Comparison of ENCODE assay signal across 17 cellular contexts in the genomic region with DNA sequence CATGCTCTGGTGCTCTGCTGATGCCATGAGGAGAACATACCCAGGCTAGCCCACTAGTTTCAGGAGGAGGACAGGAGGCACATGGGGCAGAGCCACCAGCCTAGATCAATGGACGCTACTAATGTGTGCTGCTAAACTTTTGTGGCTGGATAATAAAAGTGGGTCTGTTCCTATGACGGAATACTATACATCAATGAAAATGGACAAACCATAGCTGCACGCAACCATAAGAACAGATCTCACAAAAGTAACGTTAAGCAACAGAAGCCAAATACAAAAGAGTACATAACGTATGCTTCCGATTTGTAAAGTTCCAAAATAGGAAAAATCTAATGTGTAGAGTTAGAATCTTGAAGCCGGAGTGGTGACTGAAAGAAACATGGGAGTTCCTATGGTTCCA. TPM values are rescaled to one million over a fixed set of nuclear protein-coding genes. Genes with fewer than 3 reads are reported as not detected.
DNase-seq lines count a peak whose midpoint lies in the region; ATAC-seq, FAIRE-seq and TF ChIP-seq lines count a peak whose summit lies in the region.
"Had no signal": no experiment of that assay in that cellular context is flagged by ENCODE, and none has a peak within 500 bp of the region (broad histone marks: within the 10 kb centered on the region; RNA-seq: fewer than 3 reads in every experiment).

No MANE protein-coding gene starts in this region.

- intact Hi-C loops in natural killer cell (cut with micrococcal nuclease): no loop called here
- intact Hi-C loops in K562 (cut with micrococcal nuclease): no loop called here

- no peak for FAIRE-seq in K562 (lab: Jason Lieb, UNC)
- FAIRE-seq: H1 had no signal

- CTCF ChIA-PET in K562 (lab: Yijun Ruan, JAX; ENCODE audit: low intra/inter-chr PET ratio): no interaction called here

- no peak for TF ChIP-seq RAD21 in K562 (CRISPR knock-in tag; conservative IDR thresholded peaks at IDR 0.05 in 1 of 2, IDR thresholded peaks at IDR 0.05 in 1 of 2)

- no peak overlapping the region for H2AFZ ChIP-seq in K562 (ENCODE audit: low read depth, low read length)

- TF ChIP-seq POLR2A in K562 (conservative IDR thresholded peaks at IDR 0.05): no peak

- no peak for TF ChIP-seq EP300 in K562 (IDR thresholded peaks at IDR 0.05; ENCODE audit: low read length)

- POLR2A ChIA-PET in K562 (lab: Yijun Ruan, JAX): no interaction called here

- H3K4me3 ChIP-seq in K562 (no peak overlapping the region), right atrium auricular region (no peak overlapping the region)
- H3K4me3 ChIP-seq: BLaER1 had no signal

- H3K27me3 ChIP-seq in K562 (ENCODE audit: control insufficient read depth in 2 of 2, insufficient read depth in 2 of 2, low read length in 2 of 2) (no peaks in the 10 kb centered on the region), right atrium auricular region (no peaks in the 10 kb centered on the region)
- H3K27me3 ChIP-seq: BLaER1 had no signal

- H3K9ac ChIP-seq in K562 (ENCODE audit: insufficient read depth in 1 of 2, low read depth in 2 of 2, low read length in 2 of 2): no peak overlapping the region
- H3K9ac ChIP-seq: BLaER1 had no signal

- H3K4me2 ChIP-seq in K562 (ENCODE audit: insufficient read depth, low read length): no peak overlapping the region
- H3K4me2 ChIP-seq: BLaER1 had no signal

- no peak overlapping the region for H3K27ac ChIP-seq in K562 (ENCODE audit: extremely low read depth, low read depth, low read length)
- H3K27ac ChIP-seq in right atrium auricular region: no peak overlapping the region
- H3K27ac ChIP-seq: BLaER1 had no signal

- peaks cover 25% of the 10 kb centered on the region for H3K36me3 Mint-ChIP-seq in natural killer cell
- H3K36me3 Mint-ChIP-seq in natural killer cell treated with Interleukin-12 subunit alpha and Interleukin-12 subunit beta and Interleukin-15 and Interleukin-18, amount 100 ng/mL, for 72 hours: peaks cover 42% of the 10 kb centered on the region
- peaks cover 99% of the 10 kb centered on the region for H3K36me3 Mint-ChIP-seq in stimulated activated effector memory CD8-positive, alpha-beta T cell treated with anti-CD3 and anti-CD28 coated beads, Interleukin-12 subunit alpha, Interleukin-12 subunit beta, amount 100 ng/mL, for 72 hours

- BruUV-seq in K562 (replicated peaks; lab: Mats Ljungman, UMichigan): no TSS peak

- H3K9me1 ChIP-seq in K562 (ENCODE audit: control insufficient read depth, insufficient read depth, low read length): no peaks in the 10 kb centered on the region

- H3K9me3 ChIP-seq in K562 (replicated peaks; ENCODE audit: control insufficient read depth, insufficient read depth, low read depth, low read length) (no peaks in the 10 kb centered on the region), right atrium auricular region (no peaks in the 10 kb centered on the region)

- H3K9me3 Mint-ChIP-seq in natural killer cell: no peaks in the 10 kb centered on the region
- no peaks in the 10 kb centered on the region for H3K9me3 Mint-ChIP-seq in natural killer cell treated with Interleukin-12 subunit alpha and Interleukin-12 subunit beta and Interleukin-15 and Interleukin-18, amount 100 ng/mL, for 72 hours
- no peaks in the 10 kb centered on the region for H3K9me3 Mint-ChIP-seq in stimulated activated effector memory CD8-positive, alpha-beta T cell treated with anti-CD3 and anti-CD28 coated beads, Interleukin-12 subunit alpha, Interleukin-12 subunit beta, amount 100 ng/mL, for 72 hours
- H3K9me3 Mint-ChIP-seq: CD14-positive monocyte; CD8-positive, alpha-beta T cell; H9 had no signal

- peaks cover 52 to 53% of the 10 kb centered on the region in 2 donors for H3K4me1 Mint-ChIP-seq in natural killer cell
- peaks cover 35 to 46% of the 10 kb centered on the region in 2 donors for H3K4me1 Mint-ChIP-seq in natural killer cell treated with Interleukin-12 subunit alpha and Interleukin-12 subunit beta and Interleukin-15 and Interleukin-18, amount 100 ng/mL, for 72 hours (ENCODE audit: low read depth in 2 of 2)
- peaks cover 46% of the 10 kb centered on the region for H3K4me1 Mint-ChIP-seq in stimulated activated effector memory CD8-positive, alpha-beta T cell treated with anti-CD3 and anti-CD28 coated beads, Interleukin-12 subunit alpha, Interleukin-12 subunit beta, amount 100 ng/mL, for 72 hours
- H3K4me1 Mint-ChIP-seq: CD14-positive monocyte, H9 had no signal

- H3K36me3 ChIP-seq in K562 (ENCODE audit: control insufficient read depth, insufficient read depth, low read length): peaks cover 54% of the 10 kb centered on the region; the same call in 2 of the 3 replicates
- H3K36me3 ChIP-seq in right atrium auricular region: peaks cover 56% of the 10 kb centered on the region

- H4K20me1 ChIP-seq in K562 (replicated peaks; ENCODE audit: control insufficient read depth, insufficient read depth, low read length): no peaks in the 10 kb centered on the region

- ATAC-seq in natural killer cell (no peak), K562 (no peak)
- ATAC-seq in natural killer cell treated with Interleukin-12 subunit alpha and Interleukin-12 subunit beta and Interleukin-15 and Interleukin-18, amount 100 ng/mL, for 72 hours: no peak
- ATAC-seq in stimulated activated effector memory CD8-positive, alpha-beta T cell treated with anti-CD3 and anti-CD28 coated beads, Interleukin-12 subunit alpha, Interleukin-12 subunit beta, amount 100 ng/mL, for 72 hours: no peak
- ATAC-seq: CD8-positive, alpha-beta T cell had no signal

- H3K27me3 Mint-ChIP-seq in natural killer cell (ENCODE audit: low read depth in 2 of 2): no peaks in the 10 kb centered on the region
- no peaks in the 10 kb centered on the region for H3K27me3 Mint-ChIP-seq in natural killer cell treated with Interleukin-12 subunit alpha and Interleukin-12 subunit beta and Interleukin-15 and Interleukin-18, amount 100 ng/mL, for 72 hours

- H3K79me2 ChIP-seq in K562 (ENCODE audit: control insufficient read depth, insufficient read depth, low read length): no peaks in the 10 kb centered on the region

- no peak overlapping the region for H3K4me3 Mint-ChIP-seq in natural killer cell
- no peak overlapping the region for H3K4me3 Mint-ChIP-seq in natural killer cell treated with Interleukin-12 subunit alpha and Interleukin-12 subunit beta and Interleukin-15 and Interleukin-18, amount 100 ng/mL, for 72 hours
- no peak overlapping the region for H3K4me3 Mint-ChIP-seq in stimulated activated effector memory CD8-positive, alpha-beta T cell treated with anti-CD3 and anti-CD28 coated beads, Interleukin-12 subunit alpha, Interleukin-12 subunit beta, amount 100 ng/mL, for 72 hours
- H3K4me3 Mint-ChIP-seq: CD14-positive monocyte; CD8-positive, alpha-beta T cell; H9 had no signal

- H3K4me1 ChIP-seq in K562 (replicated peaks in 1 of 2; ENCODE audit: control insufficient read depth in 2 of 2, insufficient read depth in 2 of 2, low read length in 2 of 2): no peaks in the 10 kb centered on the region; a peak in 1 of 5 replicates
- no peaks in the 10 kb centered on the region for H3K4me1 ChIP-seq in right atrium auricular region

- in situ Hi-C loops in K562 (cut with MboI): loop anchor here (25.0 kb wide), 1 partner anchor 342 kb away; no protein-coding TSS in a partner anchor

- no peak for TF ChIP-seq CTCF in natural killer cell (IDR thresholded peaks at IDR 0.05)
- no peak for TF ChIP-seq CTCF in K562 (IDR thresholded peaks at IDR 0.05 in 2 of 3, conservative IDR thresholded peaks at IDR 0.05 in 1 of 3; ENCODE audit: insufficient read depth in 2 of 3, low read depth in 1 of 3, low read length in 3 of 3)
- TF ChIP-seq CTCF in right atrium auricular region (IDR thresholded peaks at IDR 0.05): no peak

- DNase-seq in natural killer cell: no peak
- no peak for DNase-seq in natural killer cell treated with Interleukin-12 subunit alpha and Interleukin-12 subunit beta and Interleukin-15 and Interleukin-18, amount 100 ng/mL, for 72 hours (ENCODE audit: low spot score)
- no peak for DNase-seq in K562 (ENCODE audit: extremely low read depth in 1 of 4, low spot score in 3 of 4)
- no peak for DNase-seq in stimulated activated effector memory CD8-positive, alpha-beta T cell treated with anti-CD3 and anti-CD28 coated beads, Interleukin-12 subunit alpha, Interleukin-12 subunit beta, amount 100 ng/mL, for 72 hours (ENCODE audit: low spot score in 2 of 2)
- DNase-seq in amygdala (lab: John Stamatoyannopoulos, UW): no peak
- DNase-seq in dedifferentiated amniotic fluid mesenchymal stem cell (ENCODE audit: extremely low spot score): no peak
- DNase-seq in right atrium auricular region (ENCODE audit: low spot score): no peak
- DNase-seq: 8988T; Calu3; CD8-positive, alpha-beta T cell; DMS79 treated with DMSO at 0.1 percent for 48 hours; GF-D8; H9 had no signal

- peak overlapping the region; percentile 20 to 73 for H3K27ac Mint-ChIP-seq in natural killer cell
- peak overlapping the region in 1 of 2 donors; percentile 25 for H3K27ac Mint-ChIP-seq in natural killer cell treated with Interleukin-12 subunit alpha and Interleukin-12 subunit beta and Interleukin-15 and Interleukin-18, amount 100 ng/mL, for 72 hours
- peak overlapping the region; percentile 60 for H3K27ac Mint-ChIP-seq in stimulated activated effector memory CD8-positive, alpha-beta T cell treated with anti-CD3 and anti-CD28 coated beads, Interleukin-12 subunit alpha, Interleukin-12 subunit beta, amount 100 ng/mL, for 72 hours
- H3K27ac Mint-ChIP-seq: CD8-positive, alpha-beta T cell; H9 had no signal

- 65% methylated on average over 6 of the region's 7 CpGs for WGBS in K562 (ENCODE audit: insufficient coverage, low coverage, missing lambda C conversion rate)

RNA-seq across cellular contexts. Expression of gene B4GALT4, which starts 11.5 kb away (rescaled TPM):
- total RNA-seq in natural killer cell (10 to 100 TPM; 35.1 to 54.1 (median 48.8) TPM), K562 (2014; rRNA removed) (8.2 and 14.0 TPM in 2 replicates), K562 (2014; rRNA removed; fragmentation: Illumina TruSeq; extraction: Trizol) (13.0 and 14.2 TPM in 2 replicates), K562 (2015; rRNA removed; fragmentation: Illumina TruSeq; extraction: Trizol) (11.2 and 12.8 TPM in 2 replicates), K562 (2021) (10.2 and 13.1 TPM in 2 replicates), right atrium auricular region (10 to 100 TPM; 15.6 to 16.4 TPM)
- 10 to 100 TPM; 34.3 to 38.4 TPM for total RNA-seq in natural killer cell treated with Interleukin-12 subunit alpha and Interleukin-12 subunit beta and Interleukin-15 and Interleukin-18, amount 100 ng/mL, for 72 hours
- 10.1 and 22.7 TPM in 2 replicates for total RNA-seq in K562 (2011; cell fraction: chromatin; rRNA removed; ENCODE audit: low replicate concordance)
- 9.2 and 9.8 TPM in 2 replicates for total RNA-seq in K562 (2011; cell fraction: nucleolus; rRNA removed)
- 15.0 and 23.0 TPM in 2 replicates for total RNA-seq in K562 (2011; cell fraction: nucleoplasm; rRNA removed)
- polyA plus RNA-seq in K562 (2011; rRNA removed) (10.9 and 12.2 TPM in 2 replicates), K562 (2014; fragmentation: Illumina TruSeq; extraction: Trizol) (8.8 and 10.1 TPM in 2 replicates), K562 (2014; fragmentation: Nextera tagmentation; extraction: Ambion mirVana) (10 to 100 TPM; 14.9 to 17.8 TPM), K562 (2014; rRNA removed) (11.7 and 12.5 TPM in 2 replicates)
- polyA plus RNA-seq in K562 (2011; cell fraction: cytosol; rRNA removed): 2.1 and 6.4 TPM in 2 replicates
- 6.1 and 9.6 TPM in 2 replicates for polyA plus RNA-seq in K562 (2011; cell fraction: nucleus; rRNA removed)
- 8.4 and 8.7 TPM in 2 replicates for polyA plus RNA-seq in K562 (2012)
- 12.7 and 14.2 TPM in 2 replicates for polyA minus RNA-seq in K562 (2011; rRNA and poly(A)+ RNA removed)
- polyA minus RNA-seq in K562 (2011; cell fraction: cytosol; rRNA and poly(A)+ RNA removed): 5.4 and 10.1 TPM in 2 replicates
- 6.3 and 11.2 TPM in 2 replicates for polyA minus RNA-seq in K562 (2011; cell fraction: nucleus; rRNA and poly(A)+ RNA removed)

RNA-seq across cellular contexts. Expression of gene UPK1B, which starts 55.8 kb away (rescaled TPM):
- total RNA-seq in natural killer cell: not detected
- not detected for total RNA-seq in natural killer cell treated with Interleukin-12 subunit alpha and Interleukin-12 subunit beta and Interleukin-15 and Interleukin-18, amount 100 ng/mL, for 72 hours
- 0.19 TPM in 1 of 2 replicates, not detected in the other for total RNA-seq in K562 (2011; cell fraction: chromatin; rRNA removed; ENCODE audit: low replicate concordance)
- total RNA-seq in K562 (2011; cell fraction: nucleolus; rRNA removed): 0.17 TPM in 1 of 2 replicates, not detected in the other
- not detected in 2 replicates for total RNA-seq in K562 (2011; cell fraction: nucleoplasm; rRNA removed)
- total RNA-seq in K562 (2014; rRNA removed): 0.20 and 0.41 TPM in 2 replicates
- 0.22 and 0.32 TPM in 2 replicates for total RNA-seq in K562 (2014; rRNA removed; fragmentation: Illumina TruSeq; extraction: Trizol)
- 0.23 and 0.58 TPM in 2 replicates for total RNA-seq in K562 (2015; rRNA removed; fragmentation: Illumina TruSeq; extraction: Trizol)
- total RNA-seq in K562 (2021): 0.20 and 0.35 TPM in 2 replicates
- polyA plus RNA-seq in K562 (2011; rRNA removed): 0.05 and 1.2 TPM in 2 replicates
- 0.13 and 0.48 TPM in 2 replicates for polyA plus RNA-seq in K562 (2011; cell fraction: cytosol; rRNA removed)
- polyA plus RNA-seq in K562 (2011; cell fraction: nucleus; rRNA removed): 0.44 TPM in 1 of 2 replicates, not detected in the other
- 0.38 TPM in 1 of 2 replicates, not detected in the other for polyA plus RNA-seq in K562 (2012)
- 0.27 and 0.53 TPM in 2 replicates for polyA plus RNA-seq in K562 (2014; fragmentation: Illumina TruSeq; extraction: Trizol)
- under 1 TPM; 0.51 to 0.96 TPM for polyA plus RNA-seq in K562 (2014; fragmentation: Nextera tagmentation; extraction: Ambion mirVana)
- 0.05 and 0.64 TPM in 2 replicates for polyA plus RNA-seq in K562 (2014; rRNA removed)
- polyA minus RNA-seq in K562 (2011; rRNA and poly(A)+ RNA removed): 0.12 and 0.81 TPM in 2 replicates
- polyA minus RNA-seq in K562 (2011; cell fraction: cytosol; rRNA and poly(A)+ RNA removed): not detected in 2 replicates
- 0.40 TPM in 1 of 2 replicates, not detected in the other for polyA minus RNA-seq in K562 (2011; cell fraction: nucleus; rRNA and poly(A)+ RNA removed)
- total RNA-seq in right atrium auricular region: 10 to 100 TPM in 1 of 2 donors, 1 to 10 TPM in 1; 5.2 to 19.1 TPM
- total RNA-seq: A673; CD8-positive, alpha-beta T cell had no signal
- polyA plus RNA-seq: CD14-positive monocyte had no signal
